In genomic region chr1:111990878-111991760, GRCh38 we compare ENCODE assay signal across 8 cellular contexts. TPM values are rescaled to one million over a fixed set of nuclear protein-coding genes. Genes with fewer than 3 reads are reported as not detected.
DNase-seq lines count a peak whose midpoint lies in the region; ATAC-seq, FAIRE-seq and TF ChIP-seq lines count a peak whose summit lies in the region.

No MANE protein-coding gene starts in this region.

- H3K9me3 Mint-ChIP-seq in activated CD4-positive, alpha-beta T cell treated with anti-CD3 and anti-CD28 coated beads, Interleukin-2, amount 10 ng/mL, durations not matched to agents 24 days and 14 days, result no peaks in the 10 kb centered on the region
- H3K9me3 Mint-ChIP-seq in activated naive CD8-positive, alpha-beta T cell treated with anti-CD3 and anti-CD28 coated beads, Interleukin-2, amount 50 U/mL, for 24 hours, result no peaks in the 10 kb centered on the region

- H3K27me3 Mint-ChIP-seq in activated CD4-positive, alpha-beta T cell treated with anti-CD3 and anti-CD28 coated beads, Interleukin-2, amount 10 ng/mL, durations not matched to agents 24 days and 14 days, result peaks cover 78% of the 10 kb centered on the region
- peaks cover 62% of the 10 kb centered on the region for H3K27me3 Mint-ChIP-seq in activated naive CD8-positive, alpha-beta T cell treated with anti-CD3 and anti-CD28 coated beads, Interleukin-2, amount 50 U/mL, for 24 hours

- peak overlapping the region; percentile 75 for H3K4me3 ChIP-seq in left ventricle myocardium inferior
- H3K4me3 ChIP-seq in pancreas, result peak overlapping the region; percentile 40 to 72 (median 51)

- no peaks in the 10 kb centered on the region for H3K36me3 Mint-ChIP-seq in activated CD4-positive, alpha-beta T cell treated with anti-CD3 and anti-CD28 coated beads, Interleukin-2, amount 10 ng/mL, durations not matched to agents 24 days and 14 days (ENCODE audit: low read depth)
- H3K36me3 Mint-ChIP-seq in activated naive CD8-positive, alpha-beta T cell treated with anti-CD3 and anti-CD28 coated beads, Interleukin-2, amount 50 U/mL, for 24 hours (ENCODE audit: low read depth), result no peaks in the 10 kb centered on the region

- peak overlapping the region; percentile 40 for H3K4me3 Mint-ChIP-seq in activated CD4-positive, alpha-beta T cell treated with anti-CD3 and anti-CD28 coated beads, Interleukin-2, amount 10 ng/mL, durations not matched to agents 24 days and 14 days
- H3K4me3 Mint-ChIP-seq in activated naive CD8-positive, alpha-beta T cell treated with anti-CD3 and anti-CD28 coated beads, Interleukin-2, amount 50 U/mL, for 24 hours, result peak overlapping the region; percentile 51

- peaks cover 7% of the 10 kb centered on the region for H3K4me1 Mint-ChIP-seq in activated CD4-positive, alpha-beta T cell treated with anti-CD3 and anti-CD28 coated beads, Interleukin-2, amount 10 ng/mL, durations not matched to agents 24 days and 14 days
- peaks cover 11% of the 10 kb centered on the region for H3K4me1 Mint-ChIP-seq in activated naive CD8-positive, alpha-beta T cell treated with anti-CD3 and anti-CD28 coated beads, Interleukin-2, amount 50 U/mL, for 24 hours

- H3K36me3 ChIP-seq in left ventricle myocardium inferior (no peaks in the 10 kb centered on the region), pancreas (no peaks in the 10 kb centered on the region)

- peak overlapping the region; percentile 86 for H3K27ac ChIP-seq in left ventricle myocardium inferior (replicated peaks)
- peak overlapping the region in 2 of 4 donors; percentile 78 to 79 for H3K27ac ChIP-seq in pancreas

- intact Hi-C loops in activated CD4-positive, alpha-beta T cell treated with anti-CD3 and anti-CD28 coated beads, Interleukin-2, amount 10 ng/mL, durations not matched to agents 24 days and 14 days (cut with micrococcal nuclease), result no loop called here
- intact Hi-C loops in left ventricle myocardium inferior (cut with micrococcal nuclease), result no loop called here
- intact Hi-C loops in pancreas (cut with DNase I), result no loop called here

- DNase-seq in activated CD4-positive, alpha-beta T cell treated with anti-CD3 and anti-CD28 coated beads, Interleukin-2, amount 10 ng/mL, durations not matched to agents 24 days and 14 days, result no peak
- no peak for DNase-seq in activated CD4-positive, alpha-beta T cell treated with anti-CD3 and anti-CD28 coated beads, Interleukin-2, amount 50 U/mL, for 1 hour
- peak; percentile 87 for DNase-seq in NCI-H2029 treated with DMSO at 0.1 percent for 48 hours (lab: John Stamatoyannopoulos, UW)
- DNase-seq in activated naive CD8-positive, alpha-beta T cell treated with anti-CD3 and anti-CD28 coated beads, Interleukin-2, amount 50 U/mL, for 24 hours, result peak; percentile 4
- peak; percentile 73 for DNase-seq in left ventricle myocardium inferior
- DNase-seq in pancreas, result peak; percentile 83 to 89 (median 86)

- ATAC-seq in activated naive CD8-positive, alpha-beta T cell treated with anti-CD3 and anti-CD28 coated beads, Interleukin-2, amount 50 U/mL, for 24 hours, result no peak
- ATAC-seq in pancreas, result peak; percentile 79 to 90 (median 84)
- ATAC-seq in HG03108 (IDR thresholded peaks at IDR 0.05; ENCODE audit: unreplicated experiment), result no peak
- no peak for ATAC-seq in HG02970 (IDR thresholded peaks at IDR 0.05; ENCODE audit: low FRiP score, unreplicated experiment)

- H3K4me1 ChIP-seq in left ventricle myocardium inferior (peaks cover 54% of the 10 kb centered on the region), pancreas (peaks cover 0 to 3% (median 0%) of the 10 kb centered on the region in 3 donors)

- TF ChIP-seq CTCF in left ventricle myocardium inferior (IDR thresholded peaks at IDR 0.05; ENCODE audit: borderline replicate concordance) (peak; percentile 53), pancreas (IDR thresholded peaks at IDR 0.05) (peak in 1 of 4 donors; percentile 12)

- H3K27me3 ChIP-seq in left ventricle myocardium inferior (ENCODE audit: low read depth) (peaks cover 47% of the 10 kb centered on the region), pancreas (no peaks in the 10 kb centered on the region)

- no peaks in the 10 kb centered on the region for H3K9me3 ChIP-seq in left ventricle myocardium inferior (replicated peaks)
- no peaks in the 10 kb centered on the region for H3K9me3 ChIP-seq in pancreas

- H3K27ac Mint-ChIP-seq in activated CD4-positive, alpha-beta T cell treated with anti-CD3 and anti-CD28 coated beads, Interleukin-2, amount 10 ng/mL, durations not matched to agents 24 days and 14 days, result no peak overlapping the region
- no peak overlapping the region for H3K27ac Mint-ChIP-seq in activated naive CD8-positive, alpha-beta T cell treated with anti-CD3 and anti-CD28 coated beads, Interleukin-2, amount 50 U/mL, for 24 hours

- WGBS in pancreas, 2 donors, result 0 to 1% methylated on average over 37 of the region's 37 CpGs

- FAIRE-seq in pancreas (lab: Jason Lieb, UNC), result no peak

RNA-seq across cellular contexts. Expression of gene KCND3, which starts 1.7 kb away (rescaled TPM):
- total RNA-seq in activated CD4-positive, alpha-beta T cell treated with anti-CD3 and anti-CD28 coated beads, Interleukin-2, amount 10 ng/mL, durations not matched to agents 24 days and 14 days, result 0.07 TPM in 1 of 2 replicates, not detected in the other
- total RNA-seq in left ventricle myocardium inferior (19.2 TPM), pancreas (10 to 100 TPM in 1 of 6 donors, 1 to 10 TPM in 5; 6.6 to 18.6 (median 7.9) TPM)
- 1 to 10 TPM; 2.5 to 4.1 TPM for polyA plus RNA-seq in pancreas

Comparison
In these comparisons a context has a peak if more than half of its experiments do, and no peak if none do; other contexts are left out.
1. DNase-seq: peak in NCI-H2029 treated with DMSO at 0.1 percent for 48 hours (single experiment), activated naive CD8-positive, alpha-beta T cell treated with anti-CD3 and anti-CD28 coated beads, Interleukin-2, amount 50 U/mL, for 24 hours (single experiment), left ventricle myocardium inferior (single experiment) and pancreas (6 of 6); none in activated CD4-positive, alpha-beta T cell treated with anti-CD3 and anti-CD28 coated beads, Interleukin-2, amount 10 ng/mL, durations not matched to agents 24 days and 14 days (single experiment) and activated CD4-positive, alpha-beta T cell treated with anti-CD3 and anti-CD28 coated beads, Interleukin-2, amount 50 U/mL, for 1 hour (single experiment).
2. ATAC-seq: peak in pancreas (4 of 4); none in activated naive CD8-positive, alpha-beta T cell treated with anti-CD3 and anti-CD28 coated beads, Interleukin-2, amount 50 U/mL, for 24 hours (single experiment), HG03108 (single experiment) and HG02970 (single experiment).